19 cellular contexts compared by ENCODE assay signal in genomic region chr13:33403807-33404362, GRCh38.
DNase-seq lines count a peak whose midpoint lies in the region; ATAC-seq and TF ChIP-seq lines count a peak whose summit lies in the region.
"Had no signal": no experiment of that assay in that cellular context is flagged by ENCODE, and none has a peak within 500 bp of the region (broad histone marks: within the 10 kb centered on the region; RNA-seq: fewer than 3 reads in every experiment).

No MANE protein-coding gene starts in this region.

- no peak overlapping the region for H3K4me2 ChIP-seq in GM23338
- H3K4me2 ChIP-seq in hepatocyte, result no peak overlapping the region
- H3K4me2 ChIP-seq: PC-9 had no signal

- H3K4me3 ChIP-seq in GM23338 (no peak overlapping the region), hepatocyte (no peak overlapping the region), rectal smooth muscle tissue (ENCODE audit: low read length) (no peak overlapping the region), spleen (no peak overlapping the region)
- H3K4me3 ChIP-seq: PC-9, SJCRH30 had no signal

- H3K9me2 ChIP-seq in GM23338 (ENCODE audit: insufficient read depth) (peaks cover under 1% of the 10 kb centered on the region; the same call in 1 of the 2 replicates), hepatocyte (replicated peaks; ENCODE audit: insufficient read depth) (no peaks in the 10 kb centered on the region)

- H4K20me1 ChIP-seq in GM23338 (replicated peaks; ENCODE audit: insufficient read depth) (no peaks in the 10 kb centered on the region), hepatocyte (ENCODE audit: insufficient read depth, poor library complexity, severe bottlenecking) (no peaks in the 10 kb centered on the region)

- 58% methylated on average over 5 of the region's 5 CpGs for WGBS in hepatocyte (ENCODE audit: low lambda C conversion rate, missing lambda C conversion rate)
- WGBS in spleen, 5 donors, result 71 to 88% (median 81%) methylated on average over 5 of the region's 5 CpGs

- H3K27me3 Mint-ChIP-seq in GM23338 (ENCODE audit: insufficient read depth, low read depth, poor library complexity), result no peaks in the 10 kb centered on the region

- no peak overlapping the region for H3K27ac Mint-ChIP-seq in GM23338
- H3K27ac Mint-ChIP-seq: CD8-positive, alpha-beta memory T cell had no signal

- H3K27me3 ChIP-seq in GM23338 (ENCODE audit: insufficient read depth) (no peaks in the 10 kb centered on the region), hepatocyte (no peaks in the 10 kb centered on the region), rectal smooth muscle tissue (ENCODE audit: control insufficient read depth, insufficient read depth, low read length) (no peaks in the 10 kb centered on the region), spleen (replicated peaks in 1 of 7) (no peaks in the 10 kb centered on the region)
- H3K27me3 ChIP-seq: SJCRH30 had no signal

- H3K4me3 Mint-ChIP-seq in GM23338, result no peak overlapping the region
- H3K4me3 Mint-ChIP-seq: CD8-positive, alpha-beta memory T cell had no signal

- no peak for TF ChIP-seq CTCF in GM23338 (conservative IDR thresholded peaks at IDR 0.05; ENCODE audit: low read depth in 2 of 2)
- TF ChIP-seq CTCF in hepatocyte (IDR thresholded peaks at IDR 0.05; ENCODE audit: poor library complexity), result no peak
- TF ChIP-seq CTCF in spleen (IDR thresholded peaks at IDR 0.05 in 8 of 11, conservative IDR thresholded peaks at IDR 0.05 in 3 of 11), result no peak

- no peaks in the 10 kb centered on the region for H3K4me1 ChIP-seq in GM23338 (ENCODE audit: insufficient read depth)
- no peaks in the 10 kb centered on the region for H3K4me1 ChIP-seq in hepatocyte (ENCODE audit: insufficient read depth)
- H3K4me1 ChIP-seq in rectal smooth muscle tissue (ENCODE audit: control insufficient read depth, insufficient read depth, low read length), result peaks cover 13% of the 10 kb centered on the region
- H3K4me1 ChIP-seq in spleen, result no peaks in the 10 kb centered on the region

- H3K79me2 ChIP-seq in GM23338 (replicated peaks; ENCODE audit: insufficient read depth) (no peaks in the 10 kb centered on the region), hepatocyte (no peaks in the 10 kb centered on the region)

- DNase-seq in GM23338 (ENCODE audit: low spot score) (no peak), NCI-H2227 treated with DMSO at 0.1 percent for 48 hours (lab: John Stamatoyannopoulos, UW) (peak; percentile 25), hepatocyte (ENCODE audit: low spot score) (no peak), spleen (no peak), NCI-H510A treated with DMSO at 0.1 percent for 48 hours (lab: John Stamatoyannopoulos, UW) (no peak), NCI-H2196 treated with DMSO at 0.1 percent for 48 hours (lab: John Stamatoyannopoulos, UW; ENCODE audit: unreplicated experiment) (no peak)
- DNase-seq: C1 segment of cervical spinal cord; CD8-positive, alpha-beta memory T cell; DND-41; KG1; NCI-H1105 treated with DMSO at 0.1 percent for 48 hours; NCI-H1694 treated with DMSO at 0.1 percent for 48 hours; NCI-H226; NCI-H524 treated with DMSO at 0.1 percent for 48 hours; PC-9; SJCRH30 had no signal

- intact Hi-C loops in spleen (cut with DNase I; ENCODE audit: low total_unique reads), result no loop called here

- H3K9me3 ChIP-seq in hepatocyte (ENCODE audit: low read depth) (no peaks in the 10 kb centered on the region), spleen (no peaks in the 10 kb centered on the region)
- H3K9me3 ChIP-seq: SJCRH30 had no signal

- no peaks in the 10 kb centered on the region for H3K36me3 Mint-ChIP-seq in GM23338 (ENCODE audit: low read depth)

- no peak for TF ChIP-seq POLR2A in spleen (IDR thresholded peaks at IDR 0.05)

- no peak overlapping the region for H3K27ac ChIP-seq in GM23338 (ENCODE audit: low read depth)
- H3K27ac ChIP-seq in hepatocyte, result no peak overlapping the region
- peak overlapping the region; percentile 27 for H3K27ac ChIP-seq in rectal smooth muscle tissue (ENCODE audit: low read depth, low read length)
- no peak overlapping the region for H3K27ac ChIP-seq in spleen
- H3K27ac ChIP-seq: PC-9, SJCRH30 had no signal

- peak overlapping the region; percentile 52; the same call in 1 of the 2 replicates for H2AFZ ChIP-seq in GM23338
- H2AFZ ChIP-seq in hepatocyte, result peak overlapping the region; percentile 12
- H2AFZ ChIP-seq: PC-9 had no signal

- H3F3A ChIP-seq in GM23338 (replicated peaks; ENCODE audit: low read depth), result no peaks in the 10 kb centered on the region

- peaks cover 3% of the 10 kb centered on the region for H3K4me1 Mint-ChIP-seq in GM23338
- H3K4me1 Mint-ChIP-seq: CD8-positive, alpha-beta memory T cell had no signal

- H3K9ac ChIP-seq in rectal smooth muscle tissue (ENCODE audit: low read length), result no peak overlapping the region

- ATAC-seq in GM23338, result no peak
- no peak for ATAC-seq in esophagus mucosa
- ATAC-seq: HepG2 had no signal

- no peaks in the 10 kb centered on the region for H3K9me3 Mint-ChIP-seq in GM23338
- H3K9me3 Mint-ChIP-seq: CD8-positive, alpha-beta memory T cell had no signal

- H3K36me3 ChIP-seq in GM23338 (ENCODE audit: insufficient read depth) (no peaks in the 10 kb centered on the region), hepatocyte (replicated peaks; ENCODE audit: insufficient read depth, low read depth) (no peaks in the 10 kb centered on the region), rectal smooth muscle tissue (ENCODE audit: control insufficient read depth, insufficient read depth, low read length) (no peaks in the 10 kb centered on the region), spleen (no peaks in the 10 kb centered on the region)
- H3K36me3 ChIP-seq: SJCRH30 had no signal

TF ChIP-seq in GM23338, 12 proteins besides CTCF, POLR2A, EP300 and RAD21 (continues in another document):
- TF ChIP-seq JUNB (IDR thresholded peaks at IDR 0.05; ENCODE audit: unreplicated experiment) (no peak), ZNF114 (CRISPR knock-in tag; IDR thresholded peaks at IDR 0.05) (no peak), NANOG (IDR thresholded peaks at IDR 0.05; ENCODE audit: borderline replicate concordance) (no peak), EZH2phosphoT487 (IDR thresholded peaks at IDR 0.05; ENCODE audit: unreplicated experiment) (no peak), ZNF331 (CRISPR knock-in tag; IDR thresholded peaks at IDR 0.05; ENCODE audit: low read depth) (no peak), CREB1 (CRISPR knock-in tag; IDR thresholded peaks at IDR 0.05; ENCODE audit: low read depth) (no peak), ETS1 (IDR thresholded peaks at IDR 0.05) (no peak), STAT1 (IDR thresholded peaks at IDR 0.05; ENCODE audit: unreplicated experiment) (no peak)
